ENCODE assay signal across 8 cellular contexts in the genomic region with DNA sequence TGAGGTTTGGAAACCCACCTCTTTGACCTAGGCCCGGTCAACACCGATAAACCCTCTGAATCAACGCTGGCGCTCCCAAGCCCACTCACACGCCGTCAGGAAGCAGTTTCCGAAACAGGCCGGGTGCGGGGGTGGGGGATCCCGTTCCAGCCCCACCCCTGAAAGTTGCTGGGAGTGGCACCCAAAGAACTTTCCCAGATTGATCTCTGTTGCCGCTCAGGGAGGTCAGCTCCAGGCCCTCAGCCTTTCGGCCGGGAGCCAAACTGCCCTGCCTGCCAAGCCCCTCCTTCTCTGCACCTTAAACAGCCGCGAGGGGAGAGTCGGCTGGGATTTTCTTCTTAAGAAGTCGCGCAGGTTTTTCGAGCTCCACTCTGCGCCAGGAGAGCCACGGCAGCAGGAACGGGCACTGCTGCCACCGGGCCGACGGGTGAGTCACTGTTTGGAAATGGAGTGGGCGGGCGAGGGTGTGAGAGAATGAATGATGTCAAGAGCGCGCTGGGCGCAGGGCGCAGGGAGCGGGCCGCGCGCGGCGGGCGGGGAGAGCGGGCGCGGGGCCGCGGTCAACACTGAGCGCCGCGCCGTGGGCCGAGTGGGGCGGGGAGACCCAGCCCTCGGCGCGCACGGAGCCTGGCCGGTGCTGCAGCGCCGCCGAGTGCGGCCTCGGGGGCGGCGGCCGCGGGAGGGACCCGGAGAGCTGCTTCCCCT. TPM values are rescaled to one million over a fixed set of nuclear protein-coding genes. Genes with fewer than 3 reads are reported as not detected.
DNase-seq lines count a peak whose midpoint lies in the region; ATAC-seq and TF ChIP-seq lines count a peak whose summit lies in the region.

A gene (plus strand): TSS at position 566 of the 705 bp plus-strand sequence. CDS start 70,622 bp downstream, outside the sequence.

- peaks cover 55% of the 10 kb centered on the region for H3K27me3 Mint-ChIP-seq in activated T-helper 1 cell treated with anti-CD3 and anti-CD28 coated beads, Interleukin-12 subunit alpha, Interleukin-12 subunit beta, Interleukin-2, Interleukin-4 antibody, amounts not matched to agents 30 ng/mL and 10 ng/mL and 1 ng/mL, durations not matched to agents 14 hours and 24 hours and 36 hours (ENCODE audit: insufficient read depth)
- H3K27me3 Mint-ChIP-seq in naive B cell = peaks cover 43 to 64% (median 60%) of the 10 kb centered on the region in 3 donors

- peak within 1 kb of the TSS; percentile 85 for H3K4me3 Mint-ChIP-seq in activated T-helper 1 cell treated with anti-CD3 and anti-CD28 coated beads, Interleukin-12 subunit alpha, Interleukin-12 subunit beta, Interleukin-2, Interleukin-4 antibody, amounts not matched to agents 30 ng/mL and 10 ng/mL and 1 ng/mL, durations not matched to agents 14 hours and 24 hours and 36 hours
- peak within 1 kb of the TSS; percentile 31 to 89 (median 80) for H3K4me3 Mint-ChIP-seq in naive B cell

- TF ChIP-seq CTCF in fibroblast of pulmonary artery (IDR thresholded peaks at IDR 0.05; ENCODE audit: low read length, missing control alignments) = no peak

- H3K36me3 Mint-ChIP-seq in activated T-helper 1 cell treated with anti-CD3 and anti-CD28 coated beads, Interleukin-12 subunit alpha, Interleukin-12 subunit beta, Interleukin-2, Interleukin-4 antibody, amounts not matched to agents 30 ng/mL and 10 ng/mL and 1 ng/mL, durations not matched to agents 14 hours and 24 hours and 36 hours (ENCODE audit: low read depth) = no peaks in the 10 kb centered on the region
- no peaks in the 10 kb centered on the region for H3K36me3 Mint-ChIP-seq in naive B cell

- intact Hi-C loops in activated T-helper 1 cell treated with anti-CD3 and anti-CD28 coated beads, Interleukin-12 subunit alpha, Interleukin-12 subunit beta, Interleukin-2, Interleukin-4 antibody, amounts not matched to agents 30 ng/mL and 10 ng/mL and 1 ng/mL, durations not matched to agents 14 hours and 24 hours and 36 hours (cut with micrococcal nuclease) = loop anchor here (1.0 to 5.0 kb wide), 5 partner anchors 67 to 163 kb away; a partner anchor contains a TSS

- DNase-seq in stimulated activated naive CD4-positive, alpha-beta T cell treated with Interleukin-2 at 50 U/mL for 16 hours (lab: John Stamatoyannopoulos, UW) = peak; percentile 57
- no peak for DNase-seq in stimulated activated naive CD4-positive, alpha-beta T cell (lab: John Stamatoyannopoulos, UW)
- DNase-seq in NCI-H69 (lab: John Stamatoyannopoulos, UW) = peak; percentile 84
- DNase-seq in activated T-helper 1 cell treated with anti-CD3 and anti-CD28 coated beads, Interleukin-12 subunit alpha, Interleukin-12 subunit beta, Interleukin-2, Interleukin-4 antibody, amounts not matched to agents 30 ng/mL and 10 ng/mL and 1 ng/mL, durations not matched to agents 14 hours and 24 hours and 36 hours (ENCODE audit: low spot score) = no peak
- DNase-seq in fibroblast of pulmonary artery (ENCODE audit: low read depth) = peak; percentile 89
- no peak for DNase-seq in naive B cell
- DNase-seq in stimulated activated naive CD8-positive, alpha-beta T cell treated with anti-CD3 and anti-CD28 coated beads, Interleukin-15, Interleukin-2, amounts not matched to agents 100 U/mL and 50 U/mL, for 24 hours = peak; percentile 77

- H3K4me3 ChIP-seq in fibroblast of pulmonary artery (replicated peaks; ENCODE audit: low read depth, low read length) = peak within 1 kb of the TSS; percentile 91

- no peaks in the 10 kb centered on the region for H3K9me3 Mint-ChIP-seq in activated T-helper 1 cell treated with anti-CD3 and anti-CD28 coated beads, Interleukin-12 subunit alpha, Interleukin-12 subunit beta, Interleukin-2, Interleukin-4 antibody, amounts not matched to agents 30 ng/mL and 10 ng/mL and 1 ng/mL, durations not matched to agents 14 hours and 24 hours and 36 hours
- H3K9me3 Mint-ChIP-seq in naive B cell = no peaks in the 10 kb centered on the region

- H3K27ac Mint-ChIP-seq in activated T-helper 1 cell treated with anti-CD3 and anti-CD28 coated beads, Interleukin-12 subunit alpha, Interleukin-12 subunit beta, Interleukin-2, Interleukin-4 antibody, amounts not matched to agents 30 ng/mL and 10 ng/mL and 1 ng/mL, durations not matched to agents 14 hours and 24 hours and 36 hours = peak within 1 kb of the TSS; percentile 70
- H3K27ac Mint-ChIP-seq in naive B cell = peak within 1 kb of the TSS in 1 of 6 donors; percentile 96

- peaks cover 9% of the 10 kb centered on the region for H3K4me1 Mint-ChIP-seq in activated T-helper 1 cell treated with anti-CD3 and anti-CD28 coated beads, Interleukin-12 subunit alpha, Interleukin-12 subunit beta, Interleukin-2, Interleukin-4 antibody, amounts not matched to agents 30 ng/mL and 10 ng/mL and 1 ng/mL, durations not matched to agents 14 hours and 24 hours and 36 hours (ENCODE audit: low read depth)
- peaks cover 10 to 13% (median 12%) of the 10 kb centered on the region in 3 donors for H3K4me1 Mint-ChIP-seq in naive B cell

- ATAC-seq in HG02970 (IDR thresholded peaks at IDR 0.05; ENCODE audit: low FRiP score, unreplicated experiment) = peak; percentile 69
- ATAC-seq in naive B cell (ENCODE audit: low read depth in 2 of 2) = peak; percentile 21 to 23
- peak; percentile 96 for ATAC-seq in stimulated activated naive CD8-positive, alpha-beta T cell treated with anti-CD3 and anti-CD28 coated beads, Interleukin-15, Interleukin-2, amounts not matched to agents 100 U/mL and 50 U/mL, for 24 hours

RNA-seq across cellular contexts. Expression of the gene that starts here (rescaled TPM):
- 0.64 and 1.1 TPM in 2 replicates for total RNA-seq in activated T-helper 1 cell treated with anti-CD3 and anti-CD28 coated beads, Interleukin-12 subunit alpha, Interleukin-12 subunit beta, Interleukin-2, Interleukin-4 antibody, amounts not matched to agents 30 ng/mL and 10 ng/mL and 1 ng/mL, durations not matched to agents 14 hours and 24 hours and 36 hours
- polyA plus RNA-seq in naive B cell (ENCODE audit: low read depth in 6 of 6) = under 1 TPM in 3 of 6 donors, not detected in 3; 0.04 to 0.06 (median 0.05) TPM

Comparison
In these comparisons a context has a peak if more than half of its experiments do, and no peak if none do; other contexts are left out.
1. DNase-seq: peak in stimulated activated naive CD4-positive, alpha-beta T cell treated with Interleukin-2 at 50 U/mL for 16 hours (single experiment), NCI-H69 (single experiment), fibroblast of pulmonary artery (single experiment) and stimulated activated naive CD8-positive, alpha-beta T cell treated with anti-CD3 and anti-CD28 coated beads, Interleukin-15, Interleukin-2, amounts not matched to agents 100 U/mL and 50 U/mL, for 24 hours (single experiment); none in stimulated activated naive CD4-positive, alpha-beta T cell (0 of 6), activated T-helper 1 cell treated with anti-CD3 and anti-CD28 coated beads, Interleukin-12 subunit alpha, Interleukin-12 subunit beta, Interleukin-2, Interleukin-4 antibody, amounts not matched to agents 30 ng/mL and 10 ng/mL and 1 ng/mL, durations not matched to agents 14 hours and 24 hours and 36 hours (single experiment) and naive B cell (single experiment).
2. Peak in ATAC-seq in naive B cell; RNA of the gene not detected or under 1 TPM.
3. ATAC-seq: peak in every context shown above with its lines; median percentile 96 in stimulated activated naive CD8-positive, alpha-beta T cell treated with anti-CD3 and anti-CD28 coated beads, Interleukin-15, Interleukin-2, amounts not matched to agents 100 U/mL and 50 U/mL, for 24 hours; 69 in HG02970; 22 in naive B cell.